ENCODE assay signal across 13 cellular contexts in the genomic region with DNA sequence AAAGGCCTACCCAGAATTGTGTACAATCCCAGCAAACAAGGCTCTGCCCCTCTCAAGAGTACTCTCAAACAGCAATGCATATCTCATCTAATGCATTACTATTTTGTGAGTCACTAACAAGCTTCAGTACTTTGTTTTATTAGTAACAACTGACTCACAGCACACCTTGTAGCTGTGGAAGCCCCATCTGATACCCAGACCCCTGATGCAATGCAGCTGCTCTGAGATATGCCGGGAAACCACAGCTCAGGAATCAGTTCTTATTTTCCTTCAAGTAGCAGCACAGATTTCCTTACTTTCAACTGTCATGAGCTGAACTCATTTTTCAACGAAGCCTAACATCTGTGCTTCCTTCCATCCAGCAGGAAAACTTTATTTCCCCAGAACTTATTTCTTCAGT. TPM values are rescaled to one million over a fixed set of nuclear protein-coding genes. Genes with fewer than 3 reads are reported as not detected.
DNase-seq lines count a peak whose midpoint lies in the region; ATAC-seq and TF ChIP-seq lines count a peak whose summit lies in the region.
"Had no signal": no experiment of that assay in that cellular context is flagged by ENCODE, and none has a peak within 500 bp of the region (broad histone marks: within the 10 kb centered on the region; RNA-seq: fewer than 3 reads in every experiment).

No MANE protein-coding gene starts in this region.

- no peaks in the 10 kb centered on the region for H3K9me3 Mint-ChIP-seq in activated T-helper 17 cell treated with anti-CD3 and anti-CD28 coated beads, Interleukin-2, amount 50 U/mL, for 72 hours
- H3K9me3 Mint-ChIP-seq: CD8-positive, alpha-beta memory T cell; central memory CD8-positive, alpha-beta T cell; stimulated activated memory B cell treated with anti-CD40 and anti-IgM and Interleukin-4, amounts not matched to agents 10 μg/mL and 1 μg/mL and 100 μg/mL, for 72 hours had no signal

- peaks cover 16% of the 10 kb centered on the region for H3K4me1 Mint-ChIP-seq in activated T-helper 17 cell treated with anti-CD3 and anti-CD28 coated beads, Interleukin-2, amount 50 U/mL, for 72 hours
- H3K4me1 Mint-ChIP-seq: stimulated activated memory B cell treated with anti-CD40 and anti-IgM and Interleukin-4, amounts not matched to agents 10 μg/mL and 1 μg/mL and 100 μg/mL, for 72 hours had no signal

- POLR2A ChIA-PET in HEK293 (lab: Yijun Ruan, JAX): interaction anchor here (2.2 kb wide), 1 partner anchor 33 kb away, joined by 6 read pairs; no protein-coding TSS in a partner anchor

- H3K27ac ChIP-seq in HEK293 (ENCODE audit: extremely low read depth, low read depth, low read length): no peak overlapping the region

- no peak overlapping the region for H3K4me3 ChIP-seq in HEK293 (ENCODE audit: low read depth, low read length)

- H3K4me1 ChIP-seq in HEK293 (ENCODE audit: control insufficient read depth, insufficient read depth, low read length): no peaks in the 10 kb centered on the region

- no peaks in the 10 kb centered on the region for H3K36me3 ChIP-seq in HEK293 (ENCODE audit: control insufficient read depth in 2 of 2, insufficient read depth in 1 of 2, low read length in 2 of 2)

- peak overlapping the region; percentile 65 for H3K27ac Mint-ChIP-seq in activated T-helper 17 cell treated with anti-CD3 and anti-CD28 coated beads, Interleukin-2, amount 50 U/mL, for 72 hours
- H3K27ac Mint-ChIP-seq: stimulated activated memory B cell treated with anti-CD40 and anti-IgM and Interleukin-4, amounts not matched to agents 10 μg/mL and 1 μg/mL and 100 μg/mL, for 72 hours had no signal

- intact Hi-C loops in posterior cingulate gyrus (cut with DNase I): no loop called here

- no peaks in the 10 kb centered on the region for H3K27me3 Mint-ChIP-seq in activated T-helper 17 cell treated with anti-CD3 and anti-CD28 coated beads, Interleukin-2, amount 50 U/mL, for 72 hours
- H3K27me3 Mint-ChIP-seq: CD8-positive, alpha-beta memory T cell; central memory CD8-positive, alpha-beta T cell; stimulated activated memory B cell treated with anti-CD40 and anti-IgM and Interleukin-4, amounts not matched to agents 10 μg/mL and 1 μg/mL and 100 μg/mL, for 72 hours had no signal

- H3K36me3 Mint-ChIP-seq in activated T-helper 17 cell treated with anti-CD3 and anti-CD28 coated beads, Interleukin-2, amount 50 U/mL, for 72 hours (ENCODE audit: low read depth): no peaks in the 10 kb centered on the region
- H3K36me3 Mint-ChIP-seq: stimulated activated memory B cell treated with anti-CD40 and anti-IgM and Interleukin-4, amounts not matched to agents 10 μg/mL and 1 μg/mL and 100 μg/mL, for 72 hours had no signal

- ATAC-seq in activated T-helper 17 cell treated with anti-CD3 and anti-CD28 coated beads, Interleukin-2, amount 50 U/mL, for 72 hours (replicated peaks): peak; percentile 66
- ATAC-seq in HG03108 (IDR thresholded peaks at IDR 0.05; ENCODE audit: unreplicated experiment): no peak
- ATAC-seq in HG03025 (IDR thresholded peaks at IDR 0.05; ENCODE audit: low FRiP score, unreplicated experiment): no peak
- ATAC-seq: stimulated activated memory B cell treated with anti-CD40 and anti-IgM and Interleukin-4, amounts not matched to agents 10 μg/mL and 1 μg/mL and 100 μg/mL, for 72 hours had no signal

- H3K4me3 Mint-ChIP-seq in activated T-helper 17 cell treated with anti-CD3 and anti-CD28 coated beads, Interleukin-2, amount 50 U/mL, for 72 hours: no peak overlapping the region
- H3K4me3 Mint-ChIP-seq: CD8-positive, alpha-beta memory T cell; central memory CD8-positive, alpha-beta T cell; stimulated activated memory B cell treated with anti-CD40 and anti-IgM and Interleukin-4, amounts not matched to agents 10 μg/mL and 1 μg/mL and 100 μg/mL, for 72 hours had no signal

- CTCF ChIA-PET in HEK293 (lab: Yijun Ruan, JAX): interaction anchor here (0.6 to 1.0 kb wide), 4 partner anchors 10 to 583 kb away, joined by 3 to 4 read pairs (median 3); no protein-coding TSS in a partner anchor

- TF ChIP-seq CTCF in HEK293 (tag by site-specific recombination; IDR thresholded peaks at IDR 0.05): no peak

- DNase-seq in A172 (ENCODE audit: low spot score) (peak; percentile 91), kidney glomerular epithelial cell (lab: John Stamatoyannopoulos, UW) (peak; percentile 94), posterior cingulate gyrus (no peak), T-helper 1 cell (no peak)
- DNase-seq: activated CD4-positive, alpha-beta T cell treated with anti-CD3 and anti-CD28 coated beads for 1 hour; CD8-positive, alpha-beta memory T cell; retina had no signal

- H3K9me3 ChIP-seq in HEK293 (ENCODE audit: control insufficient read depth, insufficient read depth, low read depth, low read length): no peaks in the 10 kb centered on the region

TF ChIP-seq in HEK293, 187 proteins besides CTCF, POLR2A, EP300 and RAD21:
- no peak for TF ChIP-seq EGR2 (tag by site-specific recombination; IDR thresholded peaks at IDR 0.05; ENCODE audit: low read depth)
- TF ChIP-seq ZNF664 (tag by site-specific recombination; IDR thresholded peaks at IDR 0.05): peak; percentile 87
- peak; percentile 67 for TF ChIP-seq ZNF335 (tag by site-specific recombination; conservative IDR thresholded peaks at IDR 0.05)

RNA-seq across cellular contexts. Expression of gene CCNL1, which starts 37.8 kb away (rescaled TPM):
- total RNA-seq in A172 (2014; rRNA removed; shearing (Covaris generic)): 69.1 and 75.0 TPM in 2 replicates
- total RNA-seq in activated T-helper 17 cell treated with anti-CD3 and anti-CD28 coated beads, Interleukin-2, amount 50 U/mL, for 72 hours: 100 to 1,000 TPM; 173 to 194 TPM

Comparison
In these comparisons a context has a peak if more than half of its experiments do, and no peak if none do; other contexts are left out.
1. DNase-seq: peak in A172 (single experiment) and kidney glomerular epithelial cell (single experiment); none in posterior cingulate gyrus (0 of 10) and T-helper 1 cell (0 of 5).